Comparison of ENCODE assay signal across 27 cellular contexts in the genomic region with DNA sequence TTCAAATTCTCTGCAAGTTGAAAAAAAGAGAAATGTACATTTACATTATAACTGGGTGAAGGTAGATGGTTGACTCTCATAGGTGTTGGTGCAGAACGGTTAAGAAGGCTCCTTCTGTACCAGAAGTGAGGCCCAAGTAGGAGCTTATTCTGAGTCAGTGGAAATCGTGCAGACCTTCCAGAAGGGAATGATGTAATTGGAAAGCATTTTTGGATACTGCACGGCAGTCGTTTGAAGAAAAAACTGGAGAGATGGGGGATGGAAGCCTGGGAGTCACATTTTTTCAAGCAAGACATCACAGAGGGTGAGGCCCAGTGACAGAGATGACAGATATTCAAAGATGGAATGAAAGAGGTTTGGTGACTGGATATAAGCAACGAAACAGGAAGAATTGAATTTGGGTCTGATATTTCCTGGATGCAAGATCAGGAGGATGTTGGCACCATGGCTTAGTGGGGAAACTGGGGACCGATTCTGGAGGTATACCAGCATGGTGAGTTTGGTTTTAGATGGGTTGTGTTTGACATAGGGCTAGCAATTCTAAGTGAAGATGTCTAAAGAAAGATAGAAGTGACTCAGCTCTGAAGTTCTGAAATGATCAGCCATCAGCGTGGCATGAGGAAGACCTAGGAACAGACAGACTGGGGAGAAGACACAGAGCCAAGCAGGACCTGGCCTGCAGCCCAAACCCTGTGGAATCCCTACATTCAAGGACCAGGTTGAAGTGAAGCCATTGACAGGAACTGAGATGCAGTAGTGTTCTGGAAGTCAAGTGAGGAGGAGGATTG. TPM values are rescaled to one million over a fixed set of nuclear protein-coding genes. Genes with fewer than 3 reads are reported as not detected.
DNase-seq lines count a peak whose midpoint lies in the region; ATAC-seq and TF ChIP-seq lines count a peak whose summit lies in the region.
"Had no signal": no experiment of that assay in that cellular context is flagged by ENCODE, and none has a peak within 500 bp of the region (broad histone marks: within the 10 kb centered on the region; RNA-seq: fewer than 3 reads in every experiment).

No MANE protein-coding gene starts in this region.

- no peaks in the 10 kb centered on the region for H3K9me3 Mint-ChIP-seq in HFFc6
- H3K9me3 Mint-ChIP-seq: CD4-positive, CD25-positive, alpha-beta regulatory T cell; naive B cell; T-cell had no signal

- CTCF ChIA-PET in PC-3 (lab: Charles Lee): no interaction called here

- H3K4me2 ChIP-seq in trophoblast cell (ENCODE audit: low read length) (no peak overlapping the region), PC-3 (ENCODE audit: low read length) (no peak overlapping the region)

- no peak overlapping the region for H3K18ac ChIP-seq in trophoblast cell (ENCODE audit: low read length)

- H3K4ac ChIP-seq in trophoblast cell (ENCODE audit: low read depth, low read length): no peak overlapping the region

- H3K27me3 Mint-ChIP-seq in HFFc6 (ENCODE audit: insufficient read depth): no peaks in the 10 kb centered on the region; the same call in 1 of the 2 replicates

- H4K12ac ChIP-seq in trophoblast cell (ENCODE audit: low read depth, low read length): no peak overlapping the region

- H4K8ac ChIP-seq in trophoblast cell (ENCODE audit: low read depth, low read length): no peak overlapping the region

- no peaks in the 10 kb centered on the region for H3F3A ChIP-seq in PC-3 (ENCODE audit: low read length, unreplicated experiment)

- H3K36me3 ChIP-seq in trophoblast cell (ENCODE audit: control insufficient read depth in 1 of 2, insufficient read depth in 2 of 2, low read length in 2 of 2): no peaks in the 10 kb centered on the region
- no peaks in the 10 kb centered on the region for H3K36me3 ChIP-seq in spleen
- H3K36me3 ChIP-seq in PC-3 (ENCODE audit: low read depth, low read length): no peaks in the 10 kb centered on the region
- H3K36me3 ChIP-seq: ascending aorta, esophagus muscularis mucosa, stomach had no signal

- H2AFZ ChIP-seq in trophoblast cell (ENCODE audit: insufficient read depth, low read length, poor library complexity): no peak overlapping the region
- H2AFZ ChIP-seq in PC-3 (ENCODE audit: low read length): no peak overlapping the region

- no peaks in the 10 kb centered on the region for H3K36me3 Mint-ChIP-seq in HFFc6 (ENCODE audit: low read depth)
- H3K36me3 Mint-ChIP-seq: CD4-positive, CD25-positive, alpha-beta regulatory T cell; naive B cell; T-cell had no signal

- DNase-seq in AG10803 (ENCODE audit: low read depth) (peak; percentile 77), HFFc6 (peak; percentile 49), cerebellum (ENCODE audit: low spot score) (peak; percentile 37), trophoblast cell (peak; percentile 54 to 78), NCI-H187 (lab: John Stamatoyannopoulos, UW) (no peak), spleen (no peak), PC-3 (no peak), NCI-H82 (lab: John Stamatoyannopoulos, UW) (no peak)
- DNase-seq: ACHN; activated CD4-positive, alpha-beta T cell treated with anti-CD3 and anti-CD28 coated beads for 4 hours; activated naive CD4-positive, alpha-beta T cell treated with anti-CD3 and anti-CD28 coated beads, Interleukin-2, amount 50 U/mL, for 16 hours; activated T-cell treated with anti-CD3 and anti-CD28 coated beads, Interleukin-2, amount 50 U/mL, for 48 hours; CD4-positive, CD25-positive, alpha-beta regulatory T cell; cerebellar nuclear complex; KG1; mesendoderm; naive B cell; NCI-H1694 treated with DMSO at 0.1 percent for 48 hours; NCI-H2227 treated with DMSO at 0.1 percent for 48 hours; nucleus accumbens; stomach; T-cell had no signal

- H2BK12ac ChIP-seq in trophoblast cell (ENCODE audit: low read length): no peak overlapping the region

- H3K4me1 ChIP-seq in trophoblast cell (ENCODE audit: control insufficient read depth in 1 of 2, insufficient read depth in 2 of 2, low read length in 2 of 2) (peaks cover 0 to 2% of the 10 kb centered on the region in 2 experiments), spleen (no peaks in the 10 kb centered on the region), PC-3 (ENCODE audit: insufficient read depth, low read length) (peaks cover 3% of the 10 kb centered on the region; the same call in 1 of the 2 replicates)
- H3K4me1 ChIP-seq: ascending aorta, esophagus muscularis mucosa, stomach had no signal

- no peaks in the 10 kb centered on the region for H3K79me2 ChIP-seq in trophoblast cell (ENCODE audit: control insufficient read depth, insufficient read depth, low read length, poor library complexity)
- no peaks in the 10 kb centered on the region for H3K79me2 ChIP-seq in PC-3 (ENCODE audit: low read length)

- TF ChIP-seq CTCF in AG10803 (conservative IDR thresholded peaks at IDR 0.05; ENCODE audit: low read length) (no peak), HFFc6 (IDR thresholded peaks at IDR 0.05) (no peak), spleen (IDR thresholded peaks at IDR 0.05 in 8 of 11, conservative IDR thresholded peaks at IDR 0.05 in 3 of 11) (no peak), PC-3 (conservative IDR thresholded peaks at IDR 0.05; ENCODE audit: low read depth, low read length) (no peak)

- intact Hi-C loops in spleen (cut with DNase I; ENCODE audit: low total_unique reads): no loop called here
- intact Hi-C loops in PC-3 (cut with micrococcal nuclease): no loop called here

- no peak overlapping the region for H3K14ac ChIP-seq in trophoblast cell (ENCODE audit: low read length)

- no peak for ATAC-seq in PC-3
- ATAC-seq: Panc1, T-cell had no signal

- no peak overlapping the region for H2AK5ac ChIP-seq in trophoblast cell (ENCODE audit: low read length)

- no peak overlapping the region for H3K27ac ChIP-seq in trophoblast cell (ENCODE audit: low read depth, low read length)
- no peak overlapping the region for H3K27ac ChIP-seq in spleen
- no peak overlapping the region for H3K27ac ChIP-seq in PC-3 (ENCODE audit: low read length)
- H3K27ac ChIP-seq: ascending aorta, esophagus muscularis mucosa, stomach had no signal

- WGBS in trophoblast cell (ENCODE audit: extremely low coverage, insufficient coverage, insufficient read length): no CpG with 5 or more reads among the region's 7 CpGs
- WGBS in spleen, 5 donors: 75 to 87% (median 78%) methylated on average over 7 of the region's 7 CpGs

- H3K9ac ChIP-seq in trophoblast cell (ENCODE audit: low read length): no peak overlapping the region
- no peak overlapping the region for H3K9ac ChIP-seq in PC-3 (ENCODE audit: low read length)

- H4K20me1 ChIP-seq in PC-3 (ENCODE audit: low read length): no peaks in the 10 kb centered on the region

- H3K79me1 ChIP-seq in trophoblast cell (ENCODE audit: low read length): no peaks in the 10 kb centered on the region

- no peak overlapping the region for H2BK5ac ChIP-seq in trophoblast cell (ENCODE audit: low read depth, low read length, poor library complexity)

- POLR2A ChIA-PET in PC-3 (lab: Charles Lee; ENCODE audit: unreplicated experiment): no interaction called here

- TF ChIP-seq POLR2A in spleen (IDR thresholded peaks at IDR 0.05): no peak

- BruUV-seq in PC-3 (replicated peaks; lab: Mats Ljungman, UMichigan): no TSS peak

- H3K4me3 ChIP-seq in AG10803 (ENCODE audit: low read length) (no peak overlapping the region), trophoblast cell (ENCODE audit: low read depth, low read length) (no peak overlapping the region), spleen (no peak overlapping the region), PC-3 (ENCODE audit: low read length) (no peak overlapping the region)
- H3K4me3 ChIP-seq: ascending aorta, esophagus muscularis mucosa, stomach had no signal

- H3K9me3 ChIP-seq in trophoblast cell (ENCODE audit: insufficient read depth, low read depth, low read length) (no peaks in the 10 kb centered on the region), spleen (no peaks in the 10 kb centered on the region), PC-3 (ENCODE audit: low read length) (no peaks in the 10 kb centered on the region)
- H3K9me3 ChIP-seq: ascending aorta, esophagus muscularis mucosa, stomach had no signal

- H2BK120ac ChIP-seq in trophoblast cell (ENCODE audit: insufficient read depth, low read length, poor library complexity): no peak overlapping the region

- H4K91ac ChIP-seq in trophoblast cell (ENCODE audit: low read depth, low read length): no peak overlapping the region

- peaks cover 39% of the 10 kb centered on the region for H3K4me1 Mint-ChIP-seq in HFFc6 (ENCODE audit: low read depth)
- H3K4me1 Mint-ChIP-seq: CD4-positive, CD25-positive, alpha-beta regulatory T cell; T-cell had no signal

- H3K27me3 ChIP-seq in trophoblast cell (ENCODE audit: insufficient read depth, low read length): no peaks in the 10 kb centered on the region
- no peaks in the 10 kb centered on the region for H3K27me3 ChIP-seq in spleen (replicated peaks in 1 of 7)
- H3K27me3 ChIP-seq in PC-3 (ENCODE audit: low read length): peaks cover 28% of the 10 kb centered on the region
- H3K27me3 ChIP-seq: ascending aorta, esophagus muscularis mucosa, stomach had no signal

- H3K4me3 Mint-ChIP-seq in HFFc6: no peak overlapping the region; the same call in 1 of the 2 replicates
- H3K4me3 Mint-ChIP-seq: T-cell had no signal

- H3K23ac ChIP-seq in trophoblast cell (ENCODE audit: low read length): no peak overlapping the region

- peak overlapping the region; percentile 48; the same call in 1 of the 2 replicates for H3K27ac Mint-ChIP-seq in HFFc6
- H3K27ac Mint-ChIP-seq: CD4-positive, CD25-positive, alpha-beta regulatory T cell; T-cell had no signal

- no peaks in the 10 kb centered on the region for H3K9me2 ChIP-seq in PC-3 (replicated peaks; ENCODE audit: low read length)

RNA-seq across cellular contexts. Expression of gene HRH4, which starts 39.6 kb away (rescaled TPM):
- total RNA-seq in HFFc6 (2021; fragmentation: NEBNext Ultra II Directional; extraction: Animal tissue kit (Norgen Biotek cat#: 25700)): not detected
- total RNA-seq in cerebellum: 0.18 TPM
- 0.04 TPM in 1 of 2 replicates, not detected in the other for polyA plus RNA-seq in trophoblast cell (2013)
- 1 to 10 TPM in 3 of 7 donors, under 1 TPM in 3, not detected in 1; 0.46 to 1.8 (median 0.93) TPM for total RNA-seq in spleen
- under 1 TPM in 2 of 3 donors, not detected in 1; 0.02 to 0.03 TPM for polyA plus RNA-seq in spleen
- total RNA-seq in PC-3 (2014; rRNA removed): not detected in 2 replicates
- total RNA-seq: ascending aorta, HT-29, ureter had no signal

Comparison
In these comparisons a context has a peak if more than half of its experiments do, and no peak if none do; other contexts are left out.
1. DNase-seq: peak in AG10803 (single experiment), HFFc6 (single experiment), cerebellum (single experiment) and trophoblast cell (2 of 2); none in NCI-H187 (0 of 2), spleen (single experiment), PC-3 (single experiment) and NCI-H82 (single experiment).